In genomic region chr20:60206259-60206658, GRCh38 we compare ENCODE assay signal across 7 cellular contexts.
A peak's percentile ranks its signal among the peaks of the same experiment; 100 is the strongest.
DNase-seq lines count a peak whose midpoint lies in the region; ATAC-seq and TF ChIP-seq lines count a peak whose summit lies in the region.

No MANE protein-coding gene starts in this region.

- intact Hi-C loops in activated CD8-positive, alpha-beta T cell treated with anti-CD3 and anti-CD28 coated beads for 36 hours (cut with micrococcal nuclease), result no loop called here

- no peak overlapping the region for H2AFZ ChIP-seq in Loucy (ENCODE audit: low read length)
- H2AFZ ChIP-seq in mesenchymal stem cell (ENCODE audit: low read depth, low read length), result no peak overlapping the region

- no peaks in the 10 kb centered on the region for H3K9me2 ChIP-seq in Loucy (replicated peaks; ENCODE audit: low read depth, low read length)

- peaks cover 7% of the 10 kb centered on the region for H3F3A ChIP-seq in Loucy (ENCODE audit: low read depth)

- ATAC-seq in activated CD8-positive, alpha-beta T cell treated with anti-CD3 and anti-CD28 coated beads for 36 hours, result no peak
- no peak for ATAC-seq in HG02610 (IDR thresholded peaks at IDR 0.05; ENCODE audit: unreplicated experiment)

- H4K20me1 ChIP-seq in Loucy (ENCODE audit: insufficient read depth, low read length, poor library complexity, severe bottlenecking), result no peaks in the 10 kb centered on the region

- H4K91ac ChIP-seq in mesenchymal stem cell (ENCODE audit: low read length), result no peak overlapping the region

- H2BK12ac ChIP-seq in mesenchymal stem cell (ENCODE audit: low read length in 2 of 2), result no peak overlapping the region

- no peak overlapping the region for H4K8ac ChIP-seq in mesenchymal stem cell (ENCODE audit: low read length)

- H3K4me2 ChIP-seq in Loucy (ENCODE audit: low read depth, low read length, poor library complexity, severe bottlenecking), result peak overlapping the region; percentile 46
- no peak overlapping the region for H3K4me2 ChIP-seq in mesenchymal stem cell (ENCODE audit: low read length, poor library complexity, severe bottlenecking)

- POLR2A ChIA-PET in activated CD8-positive, alpha-beta T cell treated with anti-CD3 and anti-CD28 coated beads for 36 hours (lab: Charles Lee), result no interaction called here

- H3K79me2 ChIP-seq in Loucy (ENCODE audit: insufficient read depth, low read length), result peaks cover 30% of the 10 kb centered on the region

- H2BK5ac ChIP-seq in mesenchymal stem cell (ENCODE audit: low read depth, low read length, poor library complexity, severe bottlenecking), result no peak overlapping the region

- H3K23ac ChIP-seq in mesenchymal stem cell (ENCODE audit: low read length in 2 of 2), result no peak overlapping the region

- DNase-seq in GM06990 (ENCODE audit: extremely low read depth, insufficient read length) (no peak), mesenchymal stem cell (peak; percentile 3), mucosa of gallbladder (ENCODE audit: low spot score) (no peak)
- peak; percentile 9 for DNase-seq in activated CD8-positive, alpha-beta T cell treated with anti-CD3 and anti-CD28 coated beads for 36 hours
- DNase-seq in activated T-cell treated with anti-CD3 and anti-CD28 coated beads, Interleukin-2, amount 50 U/mL, for 1 hour, result no peak

- H2BK15ac ChIP-seq in mesenchymal stem cell (ENCODE audit: low read depth, poor library complexity, severe bottlenecking), result no peak overlapping the region

- H3K79me1 ChIP-seq in mesenchymal stem cell (replicated peaks; ENCODE audit: low read length, poor library complexity, severe bottlenecking), result no peaks in the 10 kb centered on the region

- H3K4me3 ChIP-seq in GM06990 (replicated peaks; ENCODE audit: low read depth, low read length), result no peak overlapping the region
- peak overlapping the region; percentile 21 for H3K4me3 ChIP-seq in Loucy (ENCODE audit: low read length, poor library complexity, severe bottlenecking)
- no peak overlapping the region for H3K4me3 ChIP-seq in mesenchymal stem cell (ENCODE audit: insufficient read depth in 1 of 2, low read depth in 1 of 2, low read length in 2 of 2)

- H3K4ac ChIP-seq in mesenchymal stem cell (ENCODE audit: low read depth in 1 of 2, low read length in 2 of 2), result no peak overlapping the region

- H3K36me3 Mint-ChIP-seq in activated CD8-positive, alpha-beta T cell treated with anti-CD3 and anti-CD28 coated beads for 36 hours (ENCODE audit: low read depth), result no peaks in the 10 kb centered on the region

- CTCF ChIA-PET in activated CD8-positive, alpha-beta T cell treated with anti-CD3 and anti-CD28 coated beads for 36 hours (lab: Charles Lee), result interaction anchor here (1.0 to 1.1 kb wide), 2 partner anchors 69 to 149 kb away, joined by 3 to 4 read pairs; no protein-coding TSS in a partner anchor

- no peak overlapping the region for H2AK5ac ChIP-seq in mesenchymal stem cell (ENCODE audit: low read length, severe bottlenecking)

- H2BK120ac ChIP-seq in mesenchymal stem cell (ENCODE audit: low read depth, low read length), result no peak overlapping the region

- no peak overlapping the region for H3K27ac ChIP-seq in mesenchymal stem cell (ENCODE audit: low read length, poor library complexity, severe bottlenecking)

- H3K4me3 Mint-ChIP-seq in activated CD8-positive, alpha-beta T cell treated with anti-CD3 and anti-CD28 coated beads for 36 hours, result no peak overlapping the region

- no peaks in the 10 kb centered on the region for H3K4me1 Mint-ChIP-seq in activated CD8-positive, alpha-beta T cell treated with anti-CD3 and anti-CD28 coated beads for 36 hours (ENCODE audit: low read depth)

- H3K36me3 ChIP-seq in GM06990 (ENCODE audit: control insufficient read depth, insufficient read depth, low read length) (no peaks in the 10 kb centered on the region), Loucy (ENCODE audit: insufficient read depth, low read length) (no peaks in the 10 kb centered on the region), mesenchymal stem cell (ENCODE audit: control insufficient read depth in 1 of 2, insufficient read depth in 2 of 2, low read depth in 1 of 2, low read length in 2 of 2) (no peaks in the 10 kb centered on the region)

- no peaks in the 10 kb centered on the region for H3K9me3 Mint-ChIP-seq in activated CD8-positive, alpha-beta T cell treated with anti-CD3 and anti-CD28 coated beads for 36 hours

- H3K9ac ChIP-seq in Loucy (ENCODE audit: low read depth, low read length, poor library complexity, severe bottlenecking), result peak overlapping the region; percentile 29
- H3K9ac ChIP-seq in mesenchymal stem cell (ENCODE audit: low read length), result no peak overlapping the region

- no peak overlapping the region for H3K18ac ChIP-seq in mesenchymal stem cell (ENCODE audit: low read depth in 1 of 2, low read length in 2 of 2)

- TF ChIP-seq CTCF in GM06990 (IDR thresholded peaks at IDR 0.05; ENCODE audit: insufficient read depth, low read length, poor library complexity, severe bottlenecking) (peak; percentile 23), Loucy (conservative IDR thresholded peaks at IDR 0.05; ENCODE audit: low read length) (peak; percentile 75)
- no peak for TF ChIP-seq CTCF in activated CD8-positive, alpha-beta T cell treated with anti-CD3 and anti-CD28 coated beads for 36 hours (IDR thresholded peaks at IDR 0.05)

- H3K14ac ChIP-seq in mesenchymal stem cell (ENCODE audit: low read length in 2 of 2), result no peak overlapping the region

- H3K9me3 ChIP-seq in Loucy (ENCODE audit: insufficient read depth, low read depth, low read length), result no peaks in the 10 kb centered on the region
- H3K9me3 ChIP-seq in mesenchymal stem cell (ENCODE audit: control insufficient read depth, low read length), result no peaks in the 10 kb centered on the region

- H3K27me3 ChIP-seq in GM06990 (replicated peaks; ENCODE audit: control insufficient read depth, insufficient read depth, low read length), result no peaks in the 10 kb centered on the region
- H3K27me3 ChIP-seq in Loucy (ENCODE audit: insufficient read depth, low read length, poor library complexity, severe bottlenecking), result no peaks in the 10 kb centered on the region
- peaks cover 7 to 15% of the 10 kb centered on the region in 2 experiments for H3K27me3 ChIP-seq in mesenchymal stem cell (ENCODE audit: control insufficient read depth in 1 of 2, insufficient read depth in 1 of 2, low read length in 2 of 2)

- WGBS in mesenchymal stem cell, result 20% methylated on average over 3 of the region's 3 CpGs

- H3K27me3 Mint-ChIP-seq in activated CD8-positive, alpha-beta T cell treated with anti-CD3 and anti-CD28 coated beads for 36 hours, result peaks cover 4% of the 10 kb centered on the region

- H3K27ac Mint-ChIP-seq in activated CD8-positive, alpha-beta T cell treated with anti-CD3 and anti-CD28 coated beads for 36 hours, result no peak overlapping the region

- H3K4me1 ChIP-seq in Loucy (ENCODE audit: insufficient read depth, low read length, poor library complexity, severe bottlenecking), result peaks cover 62% of the 10 kb centered on the region
- peaks cover 10% of the 10 kb centered on the region for H3K4me1 ChIP-seq in mesenchymal stem cell (ENCODE audit: control insufficient read depth, insufficient read depth, low read depth, low read length)

Comparison
In these comparisons a context has a peak if more than half of its experiments do, and no peak if none do; other contexts are left out.
1. DNase-seq: peak in activated CD8-positive, alpha-beta T cell treated with anti-CD3 and anti-CD28 coated beads for 36 hours (single experiment) and mesenchymal stem cell (single experiment); none in GM06990 (single experiment), mucosa of gallbladder (single experiment) and activated T-cell treated with anti-CD3 and anti-CD28 coated beads, Interleukin-2, amount 50 U/mL, for 1 hour (single experiment).